Comparison of ENCODE assay signal across 8 cellular contexts in genomic region chr17:59840329-59840907, GRCh38. TPM values are rescaled to one million over a fixed set of nuclear protein-coding genes. Genes with fewer than 3 reads are reported as not detected.
DNase-seq lines count a peak whose midpoint lies in the region; ATAC-seq lines count a peak whose summit lies in the region.

No MANE protein-coding gene starts in this region.

- CTCF ChIA-PET in activated CD4-positive, alpha-beta memory T cell treated with anti-CD3 and anti-CD28 coated beads, Interleukin-2, amount 10 ng/mL, durations not matched to agents 7 days and 5 days (lab: Charles Lee), result interaction anchor here (1.1 to 7.8 kb wide), 5 partner anchors 9 to 87 kb away, joined by 4 to 55 read pairs (median 7); no protein-coding TSS in a partner anchor

- no peak overlapping the region for H3K4me3 ChIP-seq in SJCRH30

- ATAC-seq in stimulated activated naive B cell treated with anti-CD40 and anti-IgM and Interleukin-4, amounts not matched to agents 10 μg/mL and 1 μg/mL and 100 μg/mL, for 72 hours (replicated peaks), result no peak

- H3K27me3 Mint-ChIP-seq in activated T-cell treated with anti-CD3 and anti-CD28 coated beads, Interleukin-2, amount 50 U/mL, for 24 hours, result no peaks in the 10 kb centered on the region
- no peaks in the 10 kb centered on the region for H3K27me3 Mint-ChIP-seq in activated CD4-positive, alpha-beta memory T cell treated with anti-CD3 and anti-CD28 coated beads, Interleukin-2, amount 10 ng/mL, durations not matched to agents 7 days and 5 days
- H3K27me3 Mint-ChIP-seq in stimulated activated naive B cell treated with anti-CD40 and anti-IgM and Interleukin-4, amounts not matched to agents 10 μg/mL and 1 μg/mL and 100 μg/mL, for 72 hours, result peaks cover 0 to 5% of the 10 kb centered on the region in 2 donors

- DNase-seq in activated T-cell treated with anti-CD3 and anti-CD28 coated beads, Interleukin-2, amount 50 U/mL, for 24 hours, result no peak
- DNase-seq in activated T-cell treated with anti-CD3 and anti-CD28 coated beads for 4 hours (no peak), glomerular visceral epithelial cell (ENCODE audit: extremely low spot score) (peak; percentile 65), SJCRH30 (no peak), globus pallidus (ENCODE audit: low spot score) (no peak), NCI-H1694 (lab: John Stamatoyannopoulos, UW) (no peak)
- DNase-seq in activated CD4-positive, alpha-beta memory T cell treated with anti-CD3 and anti-CD28 coated beads, Interleukin-2, amount 10 ng/mL, durations not matched to agents 7 days and 5 days, result no peak
- no peak for DNase-seq in stimulated activated naive B cell treated with anti-CD40 and anti-IgM and Interleukin-4, amounts not matched to agents 10 μg/mL and 1 μg/mL and 100 μg/mL, for 72 hours

- POLR2A ChIA-PET in activated CD4-positive, alpha-beta memory T cell treated with anti-CD3 and anti-CD28 coated beads, Interleukin-2, amount 10 ng/mL, durations not matched to agents 7 days and 5 days (lab: Charles Lee), result interaction anchor here (0.8 to 29.7 kb wide), 10 partner anchors 12 to 1505 kb away, joined by 3 to 2499 read pairs (median 40); partner anchors contain the start of genes CLTC, PRR11, PTRH2 and SKA2

- H3K36me3 Mint-ChIP-seq in activated T-cell treated with anti-CD3 and anti-CD28 coated beads, Interleukin-2, amount 50 U/mL, for 24 hours (ENCODE audit: low read depth), result peaks cover 71% of the 10 kb centered on the region
- peaks cover 65% of the 10 kb centered on the region for H3K36me3 Mint-ChIP-seq in activated CD4-positive, alpha-beta memory T cell treated with anti-CD3 and anti-CD28 coated beads, Interleukin-2, amount 10 ng/mL, durations not matched to agents 7 days and 5 days (ENCODE audit: low read depth)
- peaks cover 52 to 63% of the 10 kb centered on the region in 2 donors for H3K36me3 Mint-ChIP-seq in stimulated activated naive B cell treated with anti-CD40 and anti-IgM and Interleukin-4, amounts not matched to agents 10 μg/mL and 1 μg/mL and 100 μg/mL, for 72 hours

- no peaks in the 10 kb centered on the region for H3K9me3 Mint-ChIP-seq in activated T-cell treated with anti-CD3 and anti-CD28 coated beads, Interleukin-2, amount 50 U/mL, for 24 hours
- H3K9me3 Mint-ChIP-seq in activated CD4-positive, alpha-beta memory T cell treated with anti-CD3 and anti-CD28 coated beads, Interleukin-2, amount 10 ng/mL, durations not matched to agents 7 days and 5 days, result no peaks in the 10 kb centered on the region
- H3K9me3 Mint-ChIP-seq in stimulated activated naive B cell treated with anti-CD40 and anti-IgM and Interleukin-4, amounts not matched to agents 10 μg/mL and 1 μg/mL and 100 μg/mL, for 72 hours, result peaks cover 0 to 4% of the 10 kb centered on the region in 2 donors

- H3K27me3 ChIP-seq in SJCRH30, result no peaks in the 10 kb centered on the region

- no peak overlapping the region for H3K27ac ChIP-seq in SJCRH30

- H3K27ac Mint-ChIP-seq in activated T-cell treated with anti-CD3 and anti-CD28 coated beads, Interleukin-2, amount 50 U/mL, for 24 hours, result peak overlapping the region; percentile 100
- peak overlapping the region; percentile 99 for H3K27ac Mint-ChIP-seq in activated CD4-positive, alpha-beta memory T cell treated with anti-CD3 and anti-CD28 coated beads, Interleukin-2, amount 10 ng/mL, durations not matched to agents 7 days and 5 days
- peak overlapping the region; percentile 100 for H3K27ac Mint-ChIP-seq in stimulated activated naive B cell treated with anti-CD40 and anti-IgM and Interleukin-4, amounts not matched to agents 10 μg/mL and 1 μg/mL and 100 μg/mL, for 72 hours

- peak overlapping the region; percentile 96 for H3K4me3 Mint-ChIP-seq in activated T-cell treated with anti-CD3 and anti-CD28 coated beads, Interleukin-2, amount 50 U/mL, for 24 hours
- peak overlapping the region; percentile 100 for H3K4me3 Mint-ChIP-seq in activated CD4-positive, alpha-beta memory T cell treated with anti-CD3 and anti-CD28 coated beads, Interleukin-2, amount 10 ng/mL, durations not matched to agents 7 days and 5 days
- H3K4me3 Mint-ChIP-seq in stimulated activated naive B cell treated with anti-CD40 and anti-IgM and Interleukin-4, amounts not matched to agents 10 μg/mL and 1 μg/mL and 100 μg/mL, for 72 hours, result peak overlapping the region; percentile 97 to 98

- peaks cover 54% of the 10 kb centered on the region for H3K4me1 Mint-ChIP-seq in activated T-cell treated with anti-CD3 and anti-CD28 coated beads, Interleukin-2, amount 50 U/mL, for 24 hours (ENCODE audit: low read depth)
- peaks cover 47% of the 10 kb centered on the region for H3K4me1 Mint-ChIP-seq in activated CD4-positive, alpha-beta memory T cell treated with anti-CD3 and anti-CD28 coated beads, Interleukin-2, amount 10 ng/mL, durations not matched to agents 7 days and 5 days
- peaks cover 27 to 61% of the 10 kb centered on the region in 2 donors for H3K4me1 Mint-ChIP-seq in stimulated activated naive B cell treated with anti-CD40 and anti-IgM and Interleukin-4, amounts not matched to agents 10 μg/mL and 1 μg/mL and 100 μg/mL, for 72 hours

- H3K9me3 ChIP-seq in SJCRH30 (replicated peaks), result no peaks in the 10 kb centered on the region

- peaks cover 5% of the 10 kb centered on the region; the same call in 1 of the 2 replicates for H3K36me3 ChIP-seq in SJCRH30

- peaks cover 7% of the 10 kb centered on the region for H3K4me1 ChIP-seq in SJCRH30

RNA-seq across cellular contexts. Expression of gene TUBD1, which starts 52.3 kb away (rescaled TPM):
- total RNA-seq in activated CD4-positive, alpha-beta memory T cell treated with anti-CD3 and anti-CD28 coated beads, Interleukin-2, amount 10 ng/mL, durations not matched to agents 7 days and 5 days, result 10 to 100 TPM; 11.4 to 11.7 TPM
- 12.7 and 13.9 TPM in 2 replicates for total RNA-seq in SJCRH30 (2014; rRNA removed; shearing (Covaris generic))

RNA-seq across cellular contexts. Expression of gene RPS6KB1, which starts 52.5 kb away (rescaled TPM):
- total RNA-seq in activated CD4-positive, alpha-beta memory T cell treated with anti-CD3 and anti-CD28 coated beads, Interleukin-2, amount 10 ng/mL, durations not matched to agents 7 days and 5 days, result 10 to 100 TPM; 44.3 to 50.1 TPM
- 16.0 and 22.6 TPM in 2 replicates for total RNA-seq in SJCRH30 (2014; rRNA removed; shearing (Covaris generic))
